ENCODE assay signal across 34 cellular contexts in the genomic region with DNA sequence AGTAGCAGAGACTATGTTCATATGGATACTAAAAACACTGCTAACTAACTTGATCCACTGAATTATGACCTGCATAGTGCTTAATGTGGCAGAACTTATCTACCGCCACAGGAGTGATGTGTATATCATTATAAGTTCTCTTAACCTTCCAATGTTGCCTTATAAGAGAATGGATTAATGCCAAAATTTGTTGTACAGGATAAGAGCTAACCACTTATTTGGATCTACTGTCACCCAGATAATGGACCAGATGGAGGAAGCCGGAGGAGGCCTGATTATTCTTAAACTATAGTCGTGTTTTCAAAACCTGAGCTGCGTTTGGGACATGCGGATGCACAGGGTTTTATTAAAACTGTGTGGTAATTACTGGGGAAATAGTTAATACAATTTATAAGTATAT. TPM values are rescaled to one million over a fixed set of nuclear protein-coding genes. Genes with fewer than 3 reads are reported as not detected.
"Had no signal": no experiment of that assay in that cellular context is flagged by ENCODE, and none has a peak within 500 bp of the region (broad histone marks: within the 10 kb centered on the region; RNA-seq: fewer than 3 reads in every experiment).

No MANE protein-coding gene starts in this region.

- H3K4me1 ChIP-seq: colonic mucosa, esophagus muscularis mucosa, foreskin keratinocyte, gastrocnemius medialis, heart left ventricle had no signal

- DNase-seq: activated B cell treated with CpG ODN at 0.5 μM for 24 hours; activated CD4-positive, alpha-beta T cell treated with anti-CD3 and anti-CD28 coated beads for 48 hours; activated CD4-positive, alpha-beta T cell treated with anti-CD3 and anti-CD28 coated beads, Interleukin-2, amount 50 U/mL, for 1 hour; activated CD4-positive, alpha-beta T cell treated with anti-CD3 and anti-CD28 coated beads, Interleukin-2, amount 50 U/mL, for 48 hours; activated CD8-positive, alpha-beta memory T cell treated with anti-CD3 and anti-CD28 coated beads for 24 hours; activated CD8-positive, alpha-beta T cell treated with anti-CD3 and anti-CD28 coated beads for 36 hours; activated effector memory CD4-positive, alpha-beta T cell treated with Interleukin-2 at 50 U/mL for 16 hours; activated gamma-delta T cell treated with Interleukin-2 at 50 U/mL for 16 hours; activated naive CD4-positive, alpha-beta T cell treated with anti-CD3 and anti-CD28 coated beads, Interleukin-2, amount 50 U/mL, for 16 hours; activated naive CD4-positive, alpha-beta T cell treated with Interleukin-2 at 50 U/mL for 16 hours; activated T-cell treated with anti-CD3 and anti-CD28 coated beads, Interleukin-2, amount 50 U/mL, for 4 hours; amniotic stem cell; anterior cingulate cortex; colonic mucosa; effector CD8-positive, alpha-beta T cell; endodermal cell; foreskin keratinocyte; gastrocnemius medialis; glutamatergic neuron; heart left ventricle; hypothalamus; T-helper 17 cell; T1000; WERI-Rb-1 had no signal

- H3K27me3 ChIP-seq: brain microvascular endothelial cell, colonic mucosa, esophagus muscularis mucosa, foreskin keratinocyte, gastrocnemius medialis, heart left ventricle had no signal

- H3K36me3 ChIP-seq: brain microvascular endothelial cell, colonic mucosa, esophagus muscularis mucosa, gastrocnemius medialis, heart left ventricle, WERI-Rb-1 had no signal

- ATAC-seq: activated CD4-positive, CD25-positive, alpha-beta regulatory T cell treated with anti-CD3 and anti-CD28 coated beads, Interleukin-2, amount 50 U/mL, for 24 hours; activated CD8-positive, alpha-beta T cell treated with anti-CD3 and anti-CD28 coated beads for 36 hours; activated T-cell treated with anti-CD3 and anti-CD28 coated beads, Interleukin-2, amount 50 U/mL, for 4 hours; activated T-helper 17 cell treated with anti-CD3 and anti-CD28 coated beads, Interleukin-2, amount 50 U/mL, for 72 hours; foreskin keratinocyte; gastrocnemius medialis; heart left ventricle; T-helper 17 cell had no signal

- H3K27ac ChIP-seq: brain microvascular endothelial cell, colonic mucosa, esophagus muscularis mucosa, foreskin keratinocyte, gastrocnemius medialis, heart left ventricle, WERI-Rb-1 had no signal

- H3K9me3 ChIP-seq: colonic mucosa, esophagus muscularis mucosa, gastrocnemius medialis, heart left ventricle had no signal

- H3K4me3 ChIP-seq: colonic mucosa, esophagus muscularis mucosa, gastrocnemius medialis, heart left ventricle had no signal

RNA-seq across cellular contexts. Expression of gene OR51B4, which starts 1.9 kb away (rescaled TPM):
- total RNA-seq: activated B cell treated with CpG ODN at 0.5 μM for 24 hours; activated CD8-positive, alpha-beta T cell treated with anti-CD3 and anti-CD28 coated beads for 36 hours; activated T-cell treated with anti-CD3 and anti-CD28 coated beads, Interleukin-2, amount 50 U/mL, for 4 hours; activated T-helper 17 cell treated with anti-CD3 and anti-CD28 coated beads, Interleukin-2, amount 50 U/mL, for 72 hours; astrocyte; bronchial epithelial cell; cardiac septum; colonic mucosa; dermis microvascular lymphatic vessel endothelial cell; endodermal cell; epithelial cell of proximal tubule; esophagus muscularis mucosa; foreskin keratinocyte; gastrocnemius medialis; heart left ventricle; T-helper 17 cell had no signal
- polyA plus RNA-seq: adipose tissue, foreskin keratinocyte, heart left ventricle had no signal

RNA-seq across cellular contexts. Expression of gene OR51B2, which starts 20.5 kb away (rescaled TPM):
- total RNA-seq: activated B cell treated with CpG ODN at 0.5 μM for 24 hours; activated CD8-positive, alpha-beta T cell treated with anti-CD3 and anti-CD28 coated beads for 36 hours; activated T-cell treated with anti-CD3 and anti-CD28 coated beads, Interleukin-2, amount 50 U/mL, for 4 hours; astrocyte; bronchial epithelial cell; cardiac septum; colonic mucosa; dermis microvascular lymphatic vessel endothelial cell; epithelial cell of proximal tubule; esophagus muscularis mucosa; foreskin keratinocyte; gastrocnemius medialis; heart left ventricle; T-helper 17 cell had no signal
- polyA plus RNA-seq: adipose tissue, foreskin keratinocyte, heart left ventricle had no signal

RNA-seq across cellular contexts. Expression of gene HBE1, which starts 33.9 kb away (rescaled TPM):
- total RNA-seq: activated B cell treated with CpG ODN at 0.5 μM for 24 hours; activated CD8-positive, alpha-beta T cell treated with anti-CD3 and anti-CD28 coated beads for 36 hours; activated T-helper 17 cell treated with anti-CD3 and anti-CD28 coated beads, Interleukin-2, amount 50 U/mL, for 72 hours; astrocyte; bronchial epithelial cell; cardiac septum; dermis microvascular lymphatic vessel endothelial cell; epithelial cell of proximal tubule; esophagus muscularis mucosa; foreskin keratinocyte; gastrocnemius medialis; heart left ventricle; T-helper 17 cell had no signal
- polyA plus RNA-seq: foreskin keratinocyte, heart left ventricle had no signal

RNA-seq across cellular contexts. Expression of gene OR51B5, which starts 39.7 kb away (rescaled TPM):
- total RNA-seq: activated B cell treated with CpG ODN at 0.5 μM for 24 hours; activated CD8-positive, alpha-beta T cell treated with anti-CD3 and anti-CD28 coated beads for 36 hours; activated T-cell treated with anti-CD3 and anti-CD28 coated beads, Interleukin-2, amount 50 U/mL, for 4 hours; astrocyte; bronchial epithelial cell; cardiac septum; colonic mucosa; dermis microvascular lymphatic vessel endothelial cell; epithelial cell of proximal tubule; esophagus muscularis mucosa; foreskin keratinocyte; gastrocnemius medialis had no signal
- polyA plus RNA-seq: adipose tissue, foreskin keratinocyte had no signal

RNA-seq across cellular contexts. Expression of gene OR51B6, which starts 47.7 kb away (rescaled TPM):
- total RNA-seq: activated B cell treated with CpG ODN at 0.5 μM for 24 hours; activated CD8-positive, alpha-beta T cell treated with anti-CD3 and anti-CD28 coated beads for 36 hours; activated T-cell treated with anti-CD3 and anti-CD28 coated beads, Interleukin-2, amount 50 U/mL, for 4 hours; activated T-helper 17 cell treated with anti-CD3 and anti-CD28 coated beads, Interleukin-2, amount 50 U/mL, for 72 hours; astrocyte; bronchial epithelial cell; cardiac septum; colonic mucosa; dermis microvascular lymphatic vessel endothelial cell; epithelial cell of proximal tubule; esophagus muscularis mucosa; foreskin keratinocyte; gastrocnemius medialis; heart left ventricle; T-helper 17 cell had no signal
- polyA plus RNA-seq: adipose tissue, foreskin keratinocyte, heart left ventricle had no signal
